ENCODE assay signal across 15 cellular contexts in genomic region chr3:85935171-85935570, GRCh38.
DNase-seq lines count a peak whose midpoint lies in the region; ATAC-seq and TF ChIP-seq lines count a peak whose summit lies in the region.
"Had no signal": no experiment of that assay in that cellular context is flagged by ENCODE, and none has a peak within 500 bp of the region (broad histone marks: within the 10 kb centered on the region; RNA-seq: fewer than 3 reads in every experiment).

No MANE protein-coding gene starts in this region.

- no peaks in the 10 kb centered on the region for H3K27me3 ChIP-seq in GM23338 (ENCODE audit: insufficient read depth)
- H3K27me3 ChIP-seq: BLaER1 had no signal

- no peak for TF ChIP-seq CTCF in GM23338 (conservative IDR thresholded peaks at IDR 0.05; ENCODE audit: low read depth in 2 of 2)

- DNase-seq in Ammon's horn (ENCODE audit: low spot score) (peak; percentile 8), GM23338 (ENCODE audit: low spot score) (peak; percentile 15), NCI-H69 (lab: John Stamatoyannopoulos, UW) (peak; percentile 1), superior temporal gyrus (ENCODE audit: extremely low spot score) (peak; percentile 44), CD1c-positive myeloid dendritic cell (ENCODE audit: extremely low spot score) (no peak)
- DNase-seq: CD4-positive, alpha-beta T cell; CD8-positive, alpha-beta memory T cell; DMS 273 treated with DMSO at 0.1 percent for 48 hours; DND-41; H7 had no signal

- H3K4me3 Mint-ChIP-seq in GM23338, result no peak overlapping the region
- H3K4me3 Mint-ChIP-seq: B cell; CD4-positive, alpha-beta T cell; CD8-positive, alpha-beta memory T cell had no signal

- peaks cover 3% of the 10 kb centered on the region for H3K27me3 Mint-ChIP-seq in GM23338 (ENCODE audit: insufficient read depth, low read depth, poor library complexity)
- H3K27me3 Mint-ChIP-seq: B cell; CD4-positive, alpha-beta T cell; CD8-positive, alpha-beta memory T cell had no signal

- no peaks in the 10 kb centered on the region for H3K36me3 Mint-ChIP-seq in GM23338 (ENCODE audit: low read depth)
- H3K36me3 Mint-ChIP-seq: CD8-positive, alpha-beta memory T cell had no signal

- H3K36me3 ChIP-seq in GM23338 (ENCODE audit: insufficient read depth), result no peaks in the 10 kb centered on the region
- H3K36me3 ChIP-seq: BLaER1 had no signal

- peak overlapping the region; percentile 80 for H3K27ac Mint-ChIP-seq in GM23338
- H3K27ac Mint-ChIP-seq: B cell; CD4-positive, alpha-beta T cell; CD8-positive, alpha-beta memory T cell had no signal

- H3K4me1 Mint-ChIP-seq in GM23338, result peaks cover 27% of the 10 kb centered on the region
- H3K4me1 Mint-ChIP-seq: B cell; CD8-positive, alpha-beta memory T cell had no signal

- no peak overlapping the region for H3K4me3 ChIP-seq in GM23338
- H3K4me3 ChIP-seq: BLaER1 had no signal

- H3K79me2 ChIP-seq in GM23338 (replicated peaks; ENCODE audit: insufficient read depth), result no peaks in the 10 kb centered on the region

- no peak overlapping the region for H3K27ac ChIP-seq in GM23338 (ENCODE audit: low read depth)
- H3K27ac ChIP-seq: BLaER1, C4-2B had no signal

- no peak overlapping the region for H2AFZ ChIP-seq in GM23338

- no peaks in the 10 kb centered on the region for H4K20me1 ChIP-seq in GM23338 (replicated peaks; ENCODE audit: insufficient read depth)
- H4K20me1 ChIP-seq: BLaER1 had no signal

- ATAC-seq in GM23338 (no peak), HG02970 (IDR thresholded peaks at IDR 0.05; ENCODE audit: low FRiP score, unreplicated experiment) (no peak)
- ATAC-seq: HCT116 had no signal

- peak overlapping the region; percentile 2; the same call in 1 of the 2 replicates for H3K4me2 ChIP-seq in GM23338
- H3K4me2 ChIP-seq: BLaER1 had no signal

- H3K4me1 ChIP-seq in GM23338 (ENCODE audit: insufficient read depth), result peaks cover 40% of the 10 kb centered on the region
- H3K4me1 ChIP-seq: BLaER1 had no signal

- no peaks in the 10 kb centered on the region for H3F3A ChIP-seq in GM23338 (replicated peaks; ENCODE audit: low read depth)

- no peaks in the 10 kb centered on the region for H3K9me3 Mint-ChIP-seq in GM23338

- H3K9me2 ChIP-seq in GM23338 (ENCODE audit: insufficient read depth), result no peaks in the 10 kb centered on the region

TF ChIP-seq in GM23338, 12 proteins besides CTCF, POLR2A, EP300 and RAD21:
- TF ChIP-seq EZH2phosphoT487 (IDR thresholded peaks at IDR 0.05; ENCODE audit: unreplicated experiment) (no peak), EZH2 (IDR thresholded peaks at IDR 0.05; ENCODE audit: low read depth, unreplicated experiment) (no peak), STAT1 (IDR thresholded peaks at IDR 0.05; ENCODE audit: unreplicated experiment) (no peak), CREB1 (CRISPR knock-in tag; IDR thresholded peaks at IDR 0.05; ENCODE audit: low read depth) (0 out of 2 replicates have a peak, but pooled peaks have one; percentile 5), NANOG (IDR thresholded peaks at IDR 0.05; ENCODE audit: borderline replicate concordance) (0 out of 2 replicates have a peak, but pooled peaks have one; percentile 18)
